7 cellular contexts compared by ENCODE assay signal in the genomic region with DNA sequence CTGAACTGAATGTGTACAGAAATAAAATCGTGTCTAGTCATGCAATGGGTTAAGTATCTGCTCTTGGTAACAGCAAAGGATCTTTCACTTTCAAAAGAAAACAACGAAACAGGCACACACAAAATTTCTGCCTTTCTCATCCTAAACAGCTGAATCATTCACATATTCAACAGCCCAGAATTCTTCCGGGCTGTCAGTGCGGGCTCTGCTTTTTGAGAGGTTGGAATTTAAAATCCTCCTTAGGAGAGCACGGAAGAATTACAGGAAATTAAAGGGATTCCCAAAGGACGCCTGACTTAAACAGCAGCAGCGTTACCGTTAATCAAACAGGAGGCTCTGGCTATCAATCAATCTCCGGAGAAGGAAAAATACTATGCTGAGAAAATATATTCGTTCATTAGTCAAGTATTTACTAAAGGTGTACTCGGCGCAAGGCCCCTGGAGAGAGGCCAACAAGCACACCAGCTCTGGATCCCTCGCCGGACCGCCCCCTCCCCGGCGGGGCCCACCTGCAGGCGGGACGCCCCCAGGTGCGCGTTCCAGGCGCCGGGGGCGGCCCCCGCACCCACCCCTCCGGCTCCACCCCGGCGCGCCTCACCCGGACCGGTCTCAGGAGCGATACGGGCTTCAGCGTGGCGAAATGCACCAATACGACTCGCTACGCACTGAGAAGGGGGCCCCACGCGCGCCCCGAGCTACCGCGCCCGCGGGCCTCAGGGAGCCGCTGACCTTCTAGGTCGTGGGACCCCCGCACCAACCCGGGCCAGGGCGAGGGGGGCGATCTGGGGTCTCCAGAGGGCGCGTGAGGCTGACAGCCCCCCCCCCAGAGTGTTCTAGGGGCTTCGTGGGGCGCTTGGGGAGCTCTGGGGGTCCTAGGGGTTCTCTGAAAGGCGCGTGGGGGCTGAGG. TPM values are rescaled to one million over a fixed set of nuclear protein-coding genes. Genes with fewer than 3 reads are reported as not detected.
DNase-seq lines count a peak whose midpoint lies in the region; ATAC-seq and TF ChIP-seq lines count a peak whose summit lies in the region.

No MANE protein-coding gene starts in this region.

- H3K9me3 ChIP-seq in prostate gland, result no peaks in the 10 kb centered on the region

- H3K27me3 Mint-ChIP-seq in activated naive CD8-positive, alpha-beta T cell treated with anti-CD3 and anti-CD28 coated beads, Interleukin-2, amount 50 U/mL, for 24 hours, result no peaks in the 10 kb centered on the region

- no peaks in the 10 kb centered on the region for H3K36me3 Mint-ChIP-seq in activated naive CD8-positive, alpha-beta T cell treated with anti-CD3 and anti-CD28 coated beads, Interleukin-2, amount 50 U/mL, for 24 hours (ENCODE audit: low read depth)

- DNase-seq in GM13976 (ENCODE audit: low spot score) (peak; percentile 63), left cardiac atrium (peak; percentile 51), prostate gland (ENCODE audit: low spot score) (peak; percentile 28)
- DNase-seq in activated naive CD8-positive, alpha-beta T cell treated with anti-CD3 and anti-CD28 coated beads, Interleukin-2, amount 50 U/mL, for 24 hours, result peak; percentile 59

- intact Hi-C loops in left cardiac atrium (cut with DNase I) (no loop called here), prostate gland (cut with DNase I) (loop anchor here (1.0 to 10.0 kb wide), 3 partner anchors 58 to 215 kb away; a partner anchor contains a TSS)

- peaks cover 4% of the 10 kb centered on the region for H3K4me1 ChIP-seq in prostate gland (replicated peaks)

- no peaks in the 10 kb centered on the region for H3K36me3 ChIP-seq in prostate gland

- peak overlapping the region; percentile 89 for H3K27ac Mint-ChIP-seq in activated naive CD8-positive, alpha-beta T cell treated with anti-CD3 and anti-CD28 coated beads, Interleukin-2, amount 50 U/mL, for 24 hours

- peak overlapping the region; percentile 87 for H3K4me3 Mint-ChIP-seq in activated naive CD8-positive, alpha-beta T cell treated with anti-CD3 and anti-CD28 coated beads, Interleukin-2, amount 50 U/mL, for 24 hours

- in situ Hi-C loops in GM13976 (cut with MboI; ENCODE audit: low sequenced_read_pairs, unreplicated experiment), result no loop called here

- no peaks in the 10 kb centered on the region for H3K27me3 ChIP-seq in prostate gland (replicated peaks; ENCODE audit: insufficient read depth)

- ATAC-seq in HG03135 (IDR thresholded peaks at IDR 0.05; ENCODE audit: unreplicated experiment) (peak; percentile 30), SK-N-SH treated with all-trans-retinoic acid at 6 μM for 48 hours (peak; percentile 51), left cardiac atrium (peak; percentile 58 to 73), HG03196 (IDR thresholded peaks at IDR 0.05; ENCODE audit: unreplicated experiment) (no peak)
- peak; percentile 15 for ATAC-seq in activated naive CD8-positive, alpha-beta T cell treated with anti-CD3 and anti-CD28 coated beads, Interleukin-2, amount 50 U/mL, for 24 hours

- H3K27ac ChIP-seq in prostate gland, result peak overlapping the region; percentile 85 to 86

- whole genome bisulfite sequencing in prostate gland, result under 1% methylated on average over 54 of the region's 58 CpGs

- TF ChIP-seq CTCF in GM13976 (IDR thresholded peaks at IDR 0.05; ENCODE audit: borderline replicate concordance, control extremely low read depth, extremely low read depth, insufficient read depth, missing control alignments) (no peak), prostate gland (IDR thresholded peaks at IDR 0.05) (no peak)

- no peaks in the 10 kb centered on the region for H3K9me3 Mint-ChIP-seq in activated naive CD8-positive, alpha-beta T cell treated with anti-CD3 and anti-CD28 coated beads, Interleukin-2, amount 50 U/mL, for 24 hours

- peak overlapping the region; percentile 83 to 86 for H3K4me3 ChIP-seq in prostate gland

- peaks cover 52% of the 10 kb centered on the region for H3K4me1 Mint-ChIP-seq in activated naive CD8-positive, alpha-beta T cell treated with anti-CD3 and anti-CD28 coated beads, Interleukin-2, amount 50 U/mL, for 24 hours

- no peak for TF ChIP-seq POLR2A in prostate gland (IDR thresholded peaks at IDR 0.05)

TF ChIP-seq in SK-N-SH treated with all-trans-retinoic acid at 6 μM for 48 hours, 23 proteins besides CTCF, POLR2A, EP300 and RAD21:
- TF ChIP-seq, protein P1, sequence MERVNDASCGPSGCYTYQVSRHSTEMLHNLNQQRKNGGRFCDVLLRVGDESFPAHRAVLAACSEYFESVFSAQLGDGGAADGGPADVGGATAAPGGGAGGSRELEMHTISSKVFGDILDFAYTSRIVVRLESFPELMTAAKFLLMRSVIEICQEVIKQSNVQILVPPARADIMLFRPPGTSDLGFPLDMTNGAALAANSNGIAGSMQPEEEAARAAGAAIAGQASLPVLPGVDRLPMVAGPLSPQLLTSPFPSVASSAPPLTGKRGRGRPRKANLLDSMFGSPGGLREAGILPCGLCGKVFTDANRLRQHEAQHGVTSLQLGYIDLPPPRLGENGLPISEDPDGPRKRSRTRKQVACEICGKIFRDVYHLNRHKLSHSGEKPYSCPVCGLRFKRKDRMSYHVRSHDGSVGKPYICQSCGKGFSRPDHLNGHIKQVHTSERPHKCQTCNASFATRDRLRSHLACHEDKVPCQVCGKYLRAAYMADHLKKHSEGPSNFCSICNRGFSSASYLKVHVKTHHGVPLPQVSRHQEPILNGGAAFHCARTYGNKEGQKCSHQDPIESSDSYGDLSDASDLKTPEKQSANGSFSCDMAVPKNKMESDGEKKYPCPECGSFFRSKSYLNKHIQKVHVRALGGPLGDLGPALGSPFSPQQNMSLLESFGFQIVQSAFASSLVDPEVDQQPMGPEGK (CRISPR knock-in tag; IDR thresholded peaks at IDR 0.05; ENCODE audit: borderline replicate concordance), result no peak
- no peak for TF ChIP-seq RARB (CRISPR knock-in tag; IDR thresholded peaks at IDR 0.05)
- TF ChIP-seq, protein P2, sequence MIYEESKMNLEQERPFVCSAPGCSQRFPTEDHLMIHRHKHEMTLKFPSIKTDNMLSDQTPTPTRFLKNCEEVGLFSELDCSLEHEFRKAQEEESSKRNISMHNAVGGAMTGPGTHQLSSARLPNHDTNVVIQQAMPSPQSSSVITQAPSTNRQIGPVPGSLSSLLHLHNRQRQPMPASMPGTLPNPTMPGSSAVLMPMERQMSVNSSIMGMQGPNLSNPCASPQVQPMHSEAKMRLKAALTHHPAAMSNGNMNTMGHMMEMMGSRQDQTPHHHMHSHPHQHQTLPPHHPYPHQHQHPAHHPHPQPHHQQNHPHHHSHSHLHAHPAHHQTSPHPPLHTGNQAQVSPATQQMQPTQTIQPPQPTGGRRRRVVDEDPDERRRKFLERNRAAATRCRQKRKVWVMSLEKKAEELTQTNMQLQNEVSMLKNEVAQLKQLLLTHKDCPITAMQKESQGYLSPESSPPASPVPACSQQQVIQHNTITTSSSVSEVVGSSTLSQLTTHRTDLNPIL (CRISPR knock-in tag; IDR thresholded peaks at IDR 0.05; ENCODE audit: low read depth), result no peak
- TF ChIP-seq, protein P3, sequence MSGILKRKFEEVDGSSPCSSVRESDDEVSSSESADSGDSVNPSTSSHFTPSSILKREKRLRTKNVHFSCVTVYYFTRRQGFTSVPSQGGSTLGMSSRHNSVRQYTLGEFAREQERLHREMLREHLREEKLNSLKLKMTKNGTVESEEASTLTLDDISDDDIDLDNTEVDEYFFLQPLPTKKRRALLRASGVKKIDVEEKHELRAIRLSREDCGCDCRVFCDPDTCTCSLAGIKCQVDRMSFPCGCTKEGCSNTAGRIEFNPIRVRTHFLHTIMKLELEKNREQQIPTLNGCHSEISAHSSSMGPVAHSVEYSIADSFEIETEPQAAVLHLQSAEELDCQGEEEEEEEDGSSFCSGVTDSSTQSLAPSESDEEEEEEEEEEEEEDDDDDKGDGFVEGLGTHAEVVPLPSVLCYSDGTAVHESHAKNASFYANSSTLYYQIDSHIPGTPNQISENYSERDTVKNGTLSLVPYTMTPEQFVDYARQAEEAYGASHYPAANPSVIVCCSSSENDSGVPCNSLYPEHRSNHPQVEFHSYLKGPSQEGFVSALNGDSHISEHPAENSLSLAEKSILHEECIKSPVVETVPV (CRISPR knock-in tag; IDR thresholded peaks at IDR 0.05), result no peak

RNA-seq across cellular contexts. Expression of a gene that starts 1.0 kb away (rescaled TPM):
- total RNA-seq in left cardiac atrium (1 to 10 TPM; 4.9 to 7.2 TPM), prostate gland (10 to 100 TPM in 1 of 2 donors, 1 to 10 TPM in 1; 8.1 to 24.3 TPM)

RNA-seq across cellular contexts. Expression of a gene that starts 19.2 kb away (rescaled TPM):
- total RNA-seq in left cardiac atrium (not detected), prostate gland (not detected)

RNA-seq across cellular contexts. Expression of a gene that starts 32.4 kb away (rescaled TPM):
- total RNA-seq in left cardiac atrium, result not detected
- not detected for total RNA-seq in prostate gland

RNA-seq across cellular contexts. Expression of a gene that starts 58.3 kb away (rescaled TPM):
- total RNA-seq in left cardiac atrium (10 to 100 TPM; 12.9 to 18.7 TPM), prostate gland (10 to 100 TPM in 1 of 2 donors, 1 to 10 TPM in 1; 9.4 to 45.3 TPM)
